In the genomic region with DNA sequence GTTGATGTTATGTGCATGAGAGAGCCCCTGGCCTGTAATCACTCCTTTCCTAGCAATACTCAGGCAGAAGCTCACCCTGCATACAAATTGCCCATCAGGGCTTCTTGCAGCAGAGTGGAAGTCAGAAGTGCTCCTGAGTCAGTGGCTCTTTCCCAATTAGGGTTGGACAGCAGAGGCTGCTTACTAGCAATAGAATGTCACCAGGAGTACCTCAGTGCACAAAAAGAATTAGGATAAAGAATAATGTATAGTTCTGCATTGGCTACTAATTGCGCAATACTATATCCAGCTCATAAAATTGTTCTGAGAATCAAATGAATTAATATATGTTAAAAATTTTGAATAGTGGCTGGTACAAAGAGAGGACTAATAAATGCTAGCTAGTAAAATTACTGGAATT, we compare ENCODE assay signal across 23 cellular contexts.
"Had no signal": no experiment of that assay in that cellular context is flagged by ENCODE, and none has a peak within 500 bp of the region (broad histone marks: within the 10 kb centered on the region; RNA-seq: fewer than 3 reads in every experiment).

No MANE protein-coding gene starts in this region.

- H3K36me3 Mint-ChIP-seq: T-cell had no signal

- H3K4me1 Mint-ChIP-seq: T-cell had no signal

- H3K27ac Mint-ChIP-seq: T-cell had no signal

- H3K27ac ChIP-seq: KMS-11, RWPE1 had no signal

- DNase-seq: Kasumi-1; MM.1S; NCI-H1092 treated with DMSO at 0.1 percent for 48 hours; NCI-H1436 treated with DMSO at 0.1 percent for 48 hours; NCI-H1694; NCI-H187 treated with DMSO at 0.1 percent for 48 hours; NCI-H2029 treated with DMSO at 0.1 percent for 48 hours; NCI-H2171 treated with DMSO at 0.1 percent for 48 hours; NCI-H226; NCI-H446; NCI-H510A; NCI-H524 treated with DMSO at 0.1 percent for 48 hours; NCI-H69; NCI-H774; NK-92 treated with Interleukin-12 subunit alpha and Interleukin-12 subunit beta, amount 100 ng/mL, for 24 hours; PC-3; SHP77; SK-N-SH; SW 1271; T-cell had no signal

- ATAC-seq: Panc1, PC-3, T-cell had no signal

- H3K4me2 ChIP-seq: KMS-11, SK-N-SH had no signal

- H3K9me3 ChIP-seq: SK-N-SH had no signal

- H3K9ac ChIP-seq: KMS-11, SK-N-SH had no signal

- H3K27me3 Mint-ChIP-seq: T-cell had no signal

- H3K4me3 Mint-ChIP-seq: T-cell had no signal
